7 cellular contexts compared by ENCODE assay signal in genomic region chr12:67415473-67415872, GRCh38.
DNase-seq lines count a peak whose midpoint lies in the region; ATAC-seq and TF ChIP-seq lines count a peak whose summit lies in the region.

No MANE protein-coding gene starts in this region.

- peaks cover 15% of the 10 kb centered on the region for H3K4me1 Mint-ChIP-seq in progenitor cell of endocrine pancreas (ENCODE audit: low read depth)

- H3K27me3 Mint-ChIP-seq in progenitor cell of endocrine pancreas, result peaks cover 3% of the 10 kb centered on the region

- in situ Hi-C loops in GM13977 (cut with MboI; ENCODE audit: low pct_unique_long_range_greater_than_20kb, low sequenced_read_pairs, unreplicated experiment), result no loop called here

- TF ChIP-seq CTCF in GM13977 (IDR thresholded peaks at IDR 0.05; ENCODE audit: extremely low read depth, insufficient read depth, missing control alignments) (peak; percentile 47), progenitor cell of endocrine pancreas (IDR thresholded peaks at IDR 0.05; ENCODE audit: unreplicated experiment) (peak; percentile 28)

- DNase-seq in GM13977 (ENCODE audit: low spot score), result no peak
- DNase-seq in NCI-H2227 (lab: John Stamatoyannopoulos, UW; ENCODE audit: unreplicated experiment), result peak; percentile 23
- DNase-seq in epidermal melanocyte (ENCODE audit: insufficient read length, low spot score), result peak; percentile 29
- DNase-seq in progenitor cell of endocrine pancreas (ENCODE audit: low spot score, unreplicated experiment), result no peak
- no peak for DNase-seq in activated CD4-positive, alpha-beta T cell treated with anti-CD3 and anti-CD28 coated beads, Interleukin-2, amount 50 U/mL, for 1 hour
- no peak for DNase-seq in GF-D8 (lab: John Stamatoyannopoulos, UW)

- no peaks in the 10 kb centered on the region for H3K36me3 Mint-ChIP-seq in progenitor cell of endocrine pancreas (ENCODE audit: insufficient read depth)

- no peak overlapping the region for H3K4me3 Mint-ChIP-seq in progenitor cell of endocrine pancreas (ENCODE audit: low read depth)

- no peaks in the 10 kb centered on the region for H3K9me3 Mint-ChIP-seq in progenitor cell of endocrine pancreas (ENCODE audit: low read depth)

- no peak for ATAC-seq in GM18858 (IDR thresholded peaks at IDR 0.05; ENCODE audit: unreplicated experiment)

- no peak overlapping the region for H3K27ac Mint-ChIP-seq in progenitor cell of endocrine pancreas

Comparison
In these comparisons a context has a peak if more than half of its experiments do, and no peak if none do; other contexts are left out.
1. DNase-seq: peak in NCI-H2227 (single experiment) and epidermal melanocyte (single experiment); none in GM13977 (single experiment), progenitor cell of endocrine pancreas (single experiment), activated CD4-positive, alpha-beta T cell treated with anti-CD3 and anti-CD28 coated beads, Interleukin-2, amount 50 U/mL, for 1 hour (single experiment) and GF-D8 (single experiment).